ENCODE assay signal across 16 cellular contexts in the genomic region with DNA sequence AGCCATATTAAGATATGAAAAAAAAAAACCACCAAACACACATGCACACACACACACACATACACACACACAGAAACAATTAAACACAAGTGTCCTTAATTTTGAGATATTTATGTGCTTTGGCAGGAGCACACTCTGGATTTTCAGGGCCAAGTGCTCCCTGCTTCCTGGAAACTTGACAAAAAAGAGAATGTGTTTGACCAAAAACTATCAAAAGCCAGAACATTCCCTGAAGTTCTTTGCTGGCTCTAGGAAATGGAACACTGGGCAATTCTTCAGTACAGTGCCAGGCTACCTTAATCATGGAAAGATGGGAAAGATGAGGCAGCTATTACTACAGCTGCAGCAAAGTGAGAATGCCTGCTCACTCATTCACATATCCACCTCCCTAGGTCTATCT. TPM values are rescaled to one million over a fixed set of nuclear protein-coding genes. Genes with fewer than 3 reads are reported as not detected.
DNase-seq lines count a peak whose midpoint lies in the region; ATAC-seq and TF ChIP-seq lines count a peak whose summit lies in the region.
"Had no signal": no experiment of that assay in that cellular context is flagged by ENCODE, and none has a peak within 500 bp of the region (broad histone marks: within the 10 kb centered on the region; RNA-seq: fewer than 3 reads in every experiment).

No MANE protein-coding gene starts in this region.

- DNase-seq in GM03348 (ENCODE audit: low spot score) = peak; percentile 20
- no peak for DNase-seq in ascending aorta (ENCODE audit: low spot score in 2 of 2)
- peak; percentile 81 for DNase-seq in fibroblast of the conjunctiva (ENCODE audit: low read depth)
- no peak for DNase-seq in sciatic nerve (ENCODE audit: low spot score)
- no peak for DNase-seq in COLO829 (ENCODE audit: low spot score)
- DNase-seq in NCI-H1930 (lab: John Stamatoyannopoulos, UW) = no peak
- DNase-seq in AG08395 (ENCODE audit: low spot score) = no peak
- DNase-seq: activated T-cell treated with anti-CD3 and anti-CD28 coated beads, Interleukin-2, amount 50 U/mL, for 72 hours; KBM-7; NCI-H2029 treated with DMSO at 0.1 percent for 48 hours; NK-92 treated with Interleukin-12 subunit alpha and Interleukin-12 subunit beta, amount 100 ng/mL, for 24 hours; stimulated activated CD4-positive, alpha-beta T cell treated with anti-CD3 and anti-CD28 coated beads, Interleukin-12 subunit alpha, Interleukin-12 subunit beta, amount 100 ng/mL, for 4 hours; T-cell had no signal

- intact Hi-C loops in ascending aorta (cut with DNase I) = loop anchor here (5.0 kb wide), 1 partner anchor 46 kb away; a partner anchor contains a TSS
- intact Hi-C loops in sciatic nerve (cut with DNase I) = no loop called here

- no peaks in the 10 kb centered on the region for H3K9me3 ChIP-seq in ascending aorta
- H3K9me3 ChIP-seq: BLaER1 treated with 17β-estradiol and CSF1 and Interleukin-3, amounts not matched to agents 10 nM and 100 nM had no signal

- peak overlapping the region; percentile 77 to 78 for H3K27ac ChIP-seq in ascending aorta
- H3K27ac ChIP-seq: BLaER1 treated with 17β-estradiol and CSF1 and Interleukin-3, amounts not matched to agents 10 nM and 100 nM had no signal

- no peaks in the 10 kb centered on the region for H3K36me3 ChIP-seq in ascending aorta
- H3K36me3 ChIP-seq: BLaER1 treated with 17β-estradiol and CSF1 and Interleukin-3, amounts not matched to agents 10 nM and 100 nM had no signal

- H3K4me1 ChIP-seq in ascending aorta = peaks cover 4 to 16% of the 10 kb centered on the region in 2 donors
- H3K4me1 ChIP-seq: BLaER1 treated with 17β-estradiol and CSF1 and Interleukin-3, amounts not matched to agents 10 nM and 100 nM had no signal

- H3K4me3 ChIP-seq in ascending aorta = no peak overlapping the region
- H3K4me3 ChIP-seq: BLaER1 treated with 17β-estradiol and CSF1 and Interleukin-3, amounts not matched to agents 10 nM and 100 nM had no signal

- no peaks in the 10 kb centered on the region for H3K27me3 ChIP-seq in ascending aorta
- H3K27me3 ChIP-seq: BLaER1 treated with 17β-estradiol and CSF1 and Interleukin-3, amounts not matched to agents 10 nM and 100 nM had no signal

- TF ChIP-seq CTCF in ascending aorta (IDR thresholded peaks at IDR 0.05) = no peak

- peak; percentile 39 for ATAC-seq in sciatic nerve
- no peak for ATAC-seq in HG03520 (IDR thresholded peaks at IDR 0.05; ENCODE audit: unreplicated experiment)
- ATAC-seq: activated T-cell treated with anti-CD3 and anti-CD28 coated beads, Interleukin-2, amount 50 U/mL, for 72 hours; HCT116; T-cell had no signal

RNA-seq across cellular contexts. Expression of a gene that starts 44.6 kb away (rescaled TPM):
- total RNA-seq in ascending aorta = 15.6 TPM
- 18.9 TPM for total RNA-seq in sciatic nerve
- total RNA-seq: activated T-cell treated with anti-CD3 and anti-CD28 coated beads, Interleukin-2, amount 50 U/mL, for 72 hours had no signal

Comparison
In these comparisons a context has a peak if more than half of its experiments do, and no peak if none do; other contexts are left out.
1. DNase-seq: peak in GM03348 (single experiment) and fibroblast of the conjunctiva (single experiment); none in ascending aorta (0 of 2), sciatic nerve (single experiment), COLO829 (single experiment), NCI-H1930 (0 of 2) and AG08395 (single experiment).